In the genomic region with DNA sequence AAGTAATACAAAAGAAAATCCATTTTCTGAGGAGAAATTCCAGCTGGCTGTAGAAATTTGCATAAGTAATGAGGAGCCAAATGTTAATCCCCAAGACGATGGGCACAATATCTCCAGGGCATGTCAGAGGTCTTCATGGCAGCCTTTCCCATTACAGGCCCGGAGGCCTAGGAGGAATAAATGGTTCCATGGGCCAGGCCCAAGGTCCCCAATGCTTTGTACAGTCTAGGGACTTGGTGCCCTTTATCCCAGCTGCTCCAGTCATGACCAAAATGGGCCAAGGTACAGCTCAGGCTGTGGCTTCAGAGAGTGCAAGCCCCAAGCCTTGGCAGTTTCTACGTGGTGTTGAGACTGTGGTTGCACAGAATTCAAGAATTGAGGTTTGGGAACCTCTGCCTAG, we compare ENCODE assay signal across 1 cellular context.
TF ChIP-seq lines count a peak whose summit lies in the region.

No MANE protein-coding gene starts in this region.

TF ChIP-seq in K562, 482 proteins besides CTCF, POLR2A, EP300 and RAD21 (continued from another document):
- TF ChIP-seq, protein P1, sequence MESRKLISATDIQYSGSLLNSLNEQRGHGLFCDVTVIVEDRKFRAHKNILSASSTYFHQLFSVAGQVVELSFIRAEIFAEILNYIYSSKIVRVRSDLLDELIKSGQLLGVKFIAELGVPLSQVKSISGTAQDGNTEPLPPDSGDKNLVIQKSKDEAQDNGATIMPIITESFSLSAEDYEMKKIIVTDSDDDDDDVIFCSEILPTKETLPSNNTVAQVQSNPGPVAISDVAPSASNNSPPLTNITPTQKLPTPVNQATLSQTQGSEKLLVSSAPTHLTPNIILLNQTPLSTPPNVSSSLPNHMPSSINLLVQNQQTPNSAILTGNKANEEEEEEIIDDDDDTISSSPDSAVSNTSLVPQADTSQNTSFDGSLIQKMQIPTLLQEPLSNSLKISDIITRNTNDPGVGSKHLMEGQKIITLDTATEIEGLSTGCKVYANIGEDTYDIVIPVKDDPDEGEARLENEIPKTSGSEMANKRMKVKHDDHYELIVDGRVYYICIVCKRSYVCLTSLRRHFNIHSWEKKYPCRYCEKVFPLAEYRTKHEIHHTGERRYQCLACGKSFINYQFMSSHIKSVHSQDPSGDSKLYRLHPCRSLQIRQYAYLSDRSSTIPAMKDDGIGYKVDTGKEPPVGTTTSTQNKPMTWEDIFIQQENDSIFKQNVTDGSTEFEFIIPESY (CRISPR knock-in tag; IDR thresholded peaks at IDR 0.05): no peak
- no peak for TF ChIP-seq SMAD3 (CRISPR knock-in tag; conservative IDR thresholded peaks at IDR 0.05)
